Comparison of ENCODE assay signal across 12 cellular contexts in the genomic region with DNA sequence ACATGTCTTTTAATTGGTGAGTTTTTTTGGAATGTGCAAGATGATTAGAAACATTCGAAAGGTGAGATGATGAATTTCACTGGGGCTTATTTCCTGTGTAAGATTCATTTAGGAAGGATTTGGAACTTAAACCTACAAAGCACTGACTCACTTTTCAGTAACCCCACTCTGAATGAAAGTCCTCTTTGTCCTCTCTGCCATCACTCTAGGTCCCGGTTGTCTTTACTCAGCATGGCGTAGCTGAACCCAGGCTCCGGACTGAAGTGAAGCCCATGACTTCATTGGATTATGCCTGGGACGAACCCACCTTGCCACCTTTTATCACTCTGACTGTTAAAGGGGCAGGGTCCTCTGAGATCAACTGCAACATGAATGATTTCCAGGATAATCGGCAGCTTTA.
"Had no signal": no experiment of that assay in that cellular context is flagged by ENCODE, and none has a peak within 500 bp of the region (broad histone marks: within the 10 kb centered on the region; RNA-seq: fewer than 3 reads in every experiment).

No MANE protein-coding gene starts in this region.

- DNase-seq: activated B cell treated with CpG ODN at 0.5 μM for 24 hours; activated CD4-positive, alpha-beta T cell treated with anti-CD3 and anti-CD28 coated beads, Interleukin-2, amount 50 U/mL, for 1 hour; activated effector memory CD4-positive, alpha-beta T cell treated with anti-CD3 and anti-CD28 coated beads, Interleukin-2, amount 50 U/mL, for 16 hours; body of pancreas; endodermal cell; glutamatergic neuron; left lung; mesendoderm; SK-N-SH had no signal

- H3K4me2 ChIP-seq: SK-N-SH had no signal

- H3K27me3 ChIP-seq: body of pancreas, left lung, right atrium auricular region had no signal

- H3K27ac ChIP-seq: body of pancreas, left lung, parathyroid adenoma, right atrium auricular region had no signal

- H3K4me3 ChIP-seq: body of pancreas, left lung, right atrium auricular region, smooth muscle cell had no signal

- H3K9ac ChIP-seq: parathyroid adenoma, SK-N-SH had no signal

- H3K4me1 Mint-ChIP-seq: activated B cell treated with CpG ODN at 0.5 μM for 24 hours had no signal

- H2AFZ ChIP-seq: parathyroid adenoma had no signal

- H3K9me3 Mint-ChIP-seq: activated B cell treated with CpG ODN at 0.5 μM for 24 hours, endodermal cell had no signal

- ATAC-seq: body of pancreas, left lung had no signal

- H3K79me2 ChIP-seq: parathyroid adenoma had no signal

- H3K9me3 ChIP-seq: body of pancreas, left lung, right atrium auricular region, SK-N-SH had no signal

- H3K27ac Mint-ChIP-seq: activated B cell treated with CpG ODN at 0.5 μM for 24 hours, endodermal cell had no signal

- H3K4me1 ChIP-seq: body of pancreas, left lung, parathyroid adenoma, right atrium auricular region had no signal

- H3K4me3 Mint-ChIP-seq: activated B cell treated with CpG ODN at 0.5 μM for 24 hours, endodermal cell had no signal

- H3K27me3 Mint-ChIP-seq: activated B cell treated with CpG ODN at 0.5 μM for 24 hours had no signal
